Comparison of ENCODE assay signal across 20 cellular contexts in the genomic region with DNA sequence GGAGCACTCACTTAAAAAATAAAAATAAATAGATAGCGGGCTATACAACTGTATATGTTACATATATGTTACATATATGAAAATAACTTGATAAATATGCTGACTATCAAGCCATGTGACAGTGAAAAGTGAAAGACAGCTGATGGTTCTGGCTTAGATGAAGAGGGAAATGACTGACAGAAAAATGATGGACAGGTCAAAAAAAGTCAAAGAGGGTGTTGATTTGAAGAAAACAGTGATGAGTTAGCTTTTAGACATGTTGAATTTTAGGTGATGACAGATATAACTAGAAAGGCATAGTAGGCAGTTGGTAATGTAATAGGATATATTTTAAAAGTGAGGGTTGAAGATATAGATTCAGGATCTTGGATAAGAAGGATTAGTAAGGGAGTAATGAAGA. TPM values are rescaled to one million over a fixed set of nuclear protein-coding genes. Genes with fewer than 3 reads are reported as not detected.
DNase-seq lines count a peak whose midpoint lies in the region; ATAC-seq, FAIRE-seq and TF ChIP-seq lines count a peak whose summit lies in the region.
"Had no signal": no experiment of that assay in that cellular context is flagged by ENCODE, and none has a peak within 500 bp of the region (broad histone marks: within the 10 kb centered on the region; RNA-seq: fewer than 3 reads in every experiment).

No MANE protein-coding gene starts in this region.

- H3K27ac Mint-ChIP-seq in activated naive CD4-positive, alpha-beta T cell treated with anti-CD3 and anti-CD28 coated beads, Interleukin-2, amount 50 U/mL, for 24 hours, result peak overlapping the region; percentile 14
- H3K27ac Mint-ChIP-seq in activated naive CD4-positive, alpha-beta T cell treated with anti-CD3 and anti-CD28 coated beads for 36 hours, result no peak overlapping the region
- peak overlapping the region; percentile 64 for H3K27ac Mint-ChIP-seq in T-helper 17 cell
- H3K27ac Mint-ChIP-seq: B cell; CD4-positive, alpha-beta T cell had no signal

- H3K27me3 ChIP-seq in K562 (ENCODE audit: control insufficient read depth in 2 of 2, insufficient read depth in 2 of 2, low read length in 2 of 2) (no peaks in the 10 kb centered on the region), gastroesophageal sphincter (no peaks in the 10 kb centered on the region)
- H3K27me3 ChIP-seq: BLaER1 treated with 17β-estradiol and CSF1 and Interleukin-3, amounts not matched to agents 10 nM and 100 nM had no signal

- no peaks in the 10 kb centered on the region for H3K9me3 ChIP-seq in T-helper 17 cell (ENCODE audit: control insufficient read depth, low read length, poor library complexity, severe bottlenecking)
- H3K9me3 ChIP-seq in K562 (replicated peaks; ENCODE audit: control insufficient read depth, insufficient read depth, low read depth, low read length), result no peaks in the 10 kb centered on the region
- H3K9me3 ChIP-seq in gastroesophageal sphincter, result no peaks in the 10 kb centered on the region
- H3K9me3 ChIP-seq: A549; BLaER1 treated with 17β-estradiol and CSF1 and Interleukin-3, amounts not matched to agents 10 nM and 100 nM; Caco-2 had no signal

- H3K4me1 Mint-ChIP-seq in activated naive CD4-positive, alpha-beta T cell treated with anti-CD3 and anti-CD28 coated beads, Interleukin-2, amount 50 U/mL, for 24 hours, result no peaks in the 10 kb centered on the region
- no peaks in the 10 kb centered on the region for H3K4me1 Mint-ChIP-seq in activated naive CD4-positive, alpha-beta T cell treated with anti-CD3 and anti-CD28 coated beads for 36 hours (ENCODE audit: low read depth)
- peaks cover 8% of the 10 kb centered on the region for H3K4me1 Mint-ChIP-seq in T-helper 17 cell
- H3K4me1 Mint-ChIP-seq: B cell had no signal

- H3K36me3 ChIP-seq in K562 (ENCODE audit: control insufficient read depth, insufficient read depth, low read length) (no peaks in the 10 kb centered on the region), gastroesophageal sphincter (peaks cover 0 to 6% of the 10 kb centered on the region in 2 donors)

- CTCF ChIA-PET in activated naive CD4-positive, alpha-beta T cell treated with anti-CD3 and anti-CD28 coated beads for 36 hours (lab: Charles Lee), result no interaction called here
- CTCF ChIA-PET in K562 (lab: Yijun Ruan, JAX; ENCODE audit: low intra/inter-chr PET ratio), result no interaction called here

- no peak overlapping the region for H3K4me3 Mint-ChIP-seq in activated naive CD4-positive, alpha-beta T cell treated with anti-CD3 and anti-CD28 coated beads, Interleukin-2, amount 50 U/mL, for 24 hours
- no peak overlapping the region for H3K4me3 Mint-ChIP-seq in activated naive CD4-positive, alpha-beta T cell treated with anti-CD3 and anti-CD28 coated beads for 36 hours
- no peak overlapping the region for H3K4me3 Mint-ChIP-seq in T-helper 17 cell
- H3K4me3 Mint-ChIP-seq: B cell; CD4-positive, alpha-beta T cell; CD8-positive, alpha-beta T cell had no signal

- intact Hi-C loops in activated naive CD4-positive, alpha-beta T cell treated with anti-CD3 and anti-CD28 coated beads for 36 hours (cut with micrococcal nuclease), result no loop called here
- intact Hi-C loops in K562 (cut with micrococcal nuclease), result no loop called here

- TF ChIP-seq CTCF in K562 (IDR thresholded peaks at IDR 0.05 in 2 of 3, conservative IDR thresholded peaks at IDR 0.05 in 1 of 3; ENCODE audit: insufficient read depth in 2 of 3, low read depth in 1 of 3, low read length in 3 of 3) (no peak), gastroesophageal sphincter (IDR thresholded peaks at IDR 0.05) (no peak)

- POLR2A ChIA-PET in K562 (lab: Yijun Ruan, JAX), result interaction anchor here (0.7 to 1.1 kb wide), 2 partner anchors 10 to 124 kb away, joined by 3 to 4 read pairs; no protein-coding TSS in a partner anchor

- H3K4me1 ChIP-seq in K562 (replicated peaks in 1 of 2; ENCODE audit: control insufficient read depth in 2 of 2, insufficient read depth in 2 of 2, low read length in 2 of 2) (no peaks in the 10 kb centered on the region), gastroesophageal sphincter (peaks cover 0 to 10% (median 0%) of the 10 kb centered on the region in 3 donors)
- H3K4me1 ChIP-seq: BLaER1 treated with 17β-estradiol and CSF1 and Interleukin-3, amounts not matched to agents 10 nM and 100 nM; Caco-2 had no signal

- H2AFZ ChIP-seq in K562 (ENCODE audit: low read depth, low read length), result no peak overlapping the region

- no peak for TF ChIP-seq RAD21 in K562 (CRISPR knock-in tag; conservative IDR thresholded peaks at IDR 0.05 in 1 of 2, IDR thresholded peaks at IDR 0.05 in 1 of 2)

- no peaks in the 10 kb centered on the region for H4K20me1 ChIP-seq in K562 (replicated peaks; ENCODE audit: control insufficient read depth, insufficient read depth, low read length)

- TF ChIP-seq POLR2A in K562 (conservative IDR thresholded peaks at IDR 0.05), result no peak
- no peak for TF ChIP-seq POLR2A in gastroesophageal sphincter (IDR thresholded peaks at IDR 0.05)

- TF ChIP-seq EP300 in K562 (IDR thresholded peaks at IDR 0.05; ENCODE audit: low read length) (no peak), gastroesophageal sphincter (IDR thresholded peaks at IDR 0.05) (no peak)

- WGBS in K562 (ENCODE audit: insufficient coverage, low coverage, missing lambda C conversion rate), result 100% methylated on average over 1 of the region's 1 CpG
- WGBS in gastroesophageal sphincter (ENCODE audit: low coverage in 1 of 2), 2 donors, result 100% methylated on average over 1 of the region's 1 CpG

- H3K36me3 Mint-ChIP-seq in activated naive CD4-positive, alpha-beta T cell treated with anti-CD3 and anti-CD28 coated beads, Interleukin-2, amount 50 U/mL, for 24 hours, result no peaks in the 10 kb centered on the region
- no peaks in the 10 kb centered on the region for H3K36me3 Mint-ChIP-seq in activated naive CD4-positive, alpha-beta T cell treated with anti-CD3 and anti-CD28 coated beads for 36 hours (ENCODE audit: low read depth)
- H3K36me3 Mint-ChIP-seq in T-helper 17 cell (ENCODE audit: low read depth), result peaks cover 9% of the 10 kb centered on the region

- no peaks in the 10 kb centered on the region for H3K79me2 ChIP-seq in K562 (ENCODE audit: control insufficient read depth, insufficient read depth, low read length)

- no peak overlapping the region for H3K9ac ChIP-seq in K562 (ENCODE audit: insufficient read depth in 1 of 2, low read depth in 2 of 2, low read length in 2 of 2)
- H3K9ac ChIP-seq: BLaER1 treated with 17β-estradiol and CSF1 and Interleukin-3, amounts not matched to agents 10 nM and 100 nM had no signal

- BruUV-seq in K562 (replicated peaks; lab: Mats Ljungman, UMichigan), result no TSS peak

- no peak overlapping the region for H3K4me2 ChIP-seq in K562 (ENCODE audit: insufficient read depth, low read length)
- H3K4me2 ChIP-seq: A549; BLaER1 treated with 17β-estradiol and CSF1 and Interleukin-3, amounts not matched to agents 10 nM and 100 nM had no signal

- no peak for ATAC-seq in T-helper 17 cell
- ATAC-seq in K562, result no peak
- ATAC-seq in gastroesophageal sphincter, result no peak
- no peak for ATAC-seq in GM21515 (IDR thresholded peaks at IDR 0.05; ENCODE audit: unreplicated experiment)
- ATAC-seq: A549; CD8-positive, alpha-beta T cell had no signal

- H3K9me1 ChIP-seq in K562 (ENCODE audit: control insufficient read depth, insufficient read depth, low read length), result no peaks in the 10 kb centered on the region

- H3K27me3 Mint-ChIP-seq in activated naive CD4-positive, alpha-beta T cell treated with anti-CD3 and anti-CD28 coated beads, Interleukin-2, amount 50 U/mL, for 24 hours, result no peaks in the 10 kb centered on the region
- H3K27me3 Mint-ChIP-seq in activated naive CD4-positive, alpha-beta T cell treated with anti-CD3 and anti-CD28 coated beads for 36 hours (ENCODE audit: low read depth), result no peaks in the 10 kb centered on the region
- no peaks in the 10 kb centered on the region for H3K27me3 Mint-ChIP-seq in T-helper 17 cell
- H3K27me3 Mint-ChIP-seq: B cell; CD4-positive, alpha-beta T cell had no signal

- H3K4me3 ChIP-seq in K562 (no peak overlapping the region), gastroesophageal sphincter (no peak overlapping the region)
- H3K4me3 ChIP-seq: A549; BLaER1 treated with 17β-estradiol and CSF1 and Interleukin-3, amounts not matched to agents 10 nM and 100 nM had no signal

- no peak for DNase-seq in activated naive CD4-positive, alpha-beta T cell treated with anti-CD3 and anti-CD28 coated beads for 36 hours
- DNase-seq in T-helper 17 cell, result no peak
- no peak for DNase-seq in K562 (ENCODE audit: extremely low read depth in 1 of 4, low spot score in 3 of 4)
- DNase-seq: AML-193; Caco-2; Calu3; CD4-positive, alpha-beta T cell; CD8-positive, alpha-beta T cell; DMS79 treated with DMSO at 0.1 percent for 48 hours; GF-D8 had no signal

- no peaks in the 10 kb centered on the region for H3K9me3 Mint-ChIP-seq in activated naive CD4-positive, alpha-beta T cell treated with anti-CD3 and anti-CD28 coated beads, Interleukin-2, amount 50 U/mL, for 24 hours
- no peaks in the 10 kb centered on the region for H3K9me3 Mint-ChIP-seq in activated naive CD4-positive, alpha-beta T cell treated with anti-CD3 and anti-CD28 coated beads for 36 hours
- H3K9me3 Mint-ChIP-seq: CD4-positive, alpha-beta T cell; CD8-positive, alpha-beta T cell had no signal

- H3K27ac ChIP-seq in K562 (ENCODE audit: extremely low read depth, low read depth, low read length) (no peak overlapping the region), gastroesophageal sphincter (no peak overlapping the region)
- H3K27ac ChIP-seq: 22Rv1; A549; BLaER1 treated with 17β-estradiol and CSF1 and Interleukin-3, amounts not matched to agents 10 nM and 100 nM; C4-2B had no signal

- FAIRE-seq in K562 (lab: Jason Lieb, UNC), result peak; percentile 19
- FAIRE-seq: A549, D721Med, GM12892 had no signal

- in situ Hi-C loops in K562 (cut with MboI), result no loop called here

RNA-seq across cellular contexts. Expression of a gene that starts 37.8 kb away (rescaled TPM):
- total RNA-seq in activated naive CD4-positive, alpha-beta T cell treated with anti-CD3 and anti-CD28 coated beads for 36 hours, result 10 to 100 TPM; 19.9 to 21.2 TPM
- total RNA-seq in T-helper 17 cell (10 to 100 TPM; 13.9 to 20.0 TPM), K562 (2014; rRNA removed) (12.6 and 14.2 TPM in 2 replicates), K562 (2014; rRNA removed; fragmentation: Illumina TruSeq; extraction: Trizol) (15.7 and 23.8 TPM in 2 replicates), K562 (2015; rRNA removed; fragmentation: Illumina TruSeq; extraction: Trizol) (11.5 and 12.9 TPM in 2 replicates), K562 (2021) (14.8 and 16.5 TPM in 2 replicates), gastroesophageal sphincter (10 to 100 TPM; 39.0 to 64.7 (median 58.8) TPM)
- 13.0 and 14.3 TPM in 2 replicates for total RNA-seq in K562 (2011; cell fraction: chromatin; rRNA removed; ENCODE audit: low replicate concordance)
- 13.0 and 16.1 TPM in 2 replicates for total RNA-seq in K562 (2011; cell fraction: nucleolus; rRNA removed)
- 11.9 and 12.5 TPM in 2 replicates for total RNA-seq in K562 (2011; cell fraction: nucleoplasm; rRNA removed)
- polyA plus RNA-seq in K562 (2011; rRNA removed) (22.8 and 27.1 TPM in 2 replicates), K562 (2014; fragmentation: Illumina TruSeq; extraction: Trizol) (12.8 and 13.5 TPM in 2 replicates), K562 (2014; fragmentation: Nextera tagmentation; extraction: Ambion mirVana) (10 to 100 TPM; 24.3 to 24.4 TPM), K562 (2014; rRNA removed) (11.9 and 13.1 TPM in 2 replicates)
- polyA plus RNA-seq in K562 (2011; cell fraction: cytosol; rRNA removed), result 8.2 and 13.6 TPM in 2 replicates
- 6.4 and 11.4 TPM in 2 replicates for polyA plus RNA-seq in K562 (2011; cell fraction: nucleus; rRNA removed)
- polyA plus RNA-seq in K562 (2012), result 10.8 and 14.4 TPM in 2 replicates
- polyA minus RNA-seq in K562 (2011; rRNA and poly(A)+ RNA removed), result 26.9 and 30.0 TPM in 2 replicates
- 10.4 and 12.8 TPM in 2 replicates for polyA minus RNA-seq in K562 (2011; cell fraction: cytosol; rRNA and poly(A)+ RNA removed)
- polyA minus RNA-seq in K562 (2011; cell fraction: nucleus; rRNA and poly(A)+ RNA removed), result 24.5 and 42.5 TPM in 2 replicates

RNA-seq across cellular contexts. Expression of a gene that starts 38.0 kb away (rescaled TPM):
- 10 to 100 TPM; 41.2 to 41.4 TPM for total RNA-seq in activated naive CD4-positive, alpha-beta T cell treated with anti-CD3 and anti-CD28 coated beads for 36 hours
- total RNA-seq in T-helper 17 cell, result 10 to 100 TPM; 20.0 to 21.4 TPM
- 45.7 and 158 TPM in 2 replicates for total RNA-seq in K562 (2011; cell fraction: chromatin; rRNA removed; ENCODE audit: low replicate concordance)
- 20.2 and 28.8 TPM in 2 replicates for total RNA-seq in K562 (2011; cell fraction: nucleolus; rRNA removed)
- total RNA-seq in K562 (2011; cell fraction: nucleoplasm; rRNA removed), result 45.3 and 70.8 TPM in 2 replicates
- 20.4 and 24.4 TPM in 2 replicates for total RNA-seq in K562 (2014; rRNA removed)
- total RNA-seq in K562 (2014; rRNA removed; fragmentation: Illumina TruSeq; extraction: Trizol), result 41.7 and 46.4 TPM in 2 replicates
- 24.8 and 28.2 TPM in 2 replicates for total RNA-seq in K562 (2015; rRNA removed; fragmentation: Illumina TruSeq; extraction: Trizol)
- total RNA-seq in K562 (2021), result 26.5 and 29.0 TPM in 2 replicates
- 44.9 and 45.0 TPM in 2 replicates for polyA plus RNA-seq in K562 (2011; rRNA removed)
- 4.9 and 14.6 TPM in 2 replicates for polyA plus RNA-seq in K562 (2011; cell fraction: cytosol; rRNA removed)
- 33.4 and 51.6 TPM in 2 replicates for polyA plus RNA-seq in K562 (2011; cell fraction: nucleus; rRNA removed)
- polyA plus RNA-seq in K562 (2012), result 18.7 and 19.6 TPM in 2 replicates
- 20.8 and 22.2 TPM in 2 replicates for polyA plus RNA-seq in K562 (2014; fragmentation: Illumina TruSeq; extraction: Trizol)
- 10 to 100 TPM; 19.6 to 23.3 TPM for polyA plus RNA-seq in K562 (2014; fragmentation: Nextera tagmentation; extraction: Ambion mirVana)
- polyA plus RNA-seq in K562 (2014; rRNA removed), result 21.2 and 22.7 TPM in 2 replicates
- polyA minus RNA-seq in K562 (2011; rRNA and poly(A)+ RNA removed), result 40.8 and 52.1 TPM in 2 replicates
- polyA minus RNA-seq in K562 (2011; cell fraction: cytosol; rRNA and poly(A)+ RNA removed), result 16.7 and 17.2 TPM in 2 replicates
- 29.9 and 66.9 TPM in 2 replicates for polyA minus RNA-seq in K562 (2011; cell fraction: nucleus; rRNA and poly(A)+ RNA removed)
- 10 to 100 TPM in 3 of 4 donors, 1 to 10 TPM in 1; 9.5 to 19.0 (median 13.5) TPM for total RNA-seq in gastroesophageal sphincter
